Comparison of ENCODE assay signal across 15 cellular contexts in the genomic region with DNA sequence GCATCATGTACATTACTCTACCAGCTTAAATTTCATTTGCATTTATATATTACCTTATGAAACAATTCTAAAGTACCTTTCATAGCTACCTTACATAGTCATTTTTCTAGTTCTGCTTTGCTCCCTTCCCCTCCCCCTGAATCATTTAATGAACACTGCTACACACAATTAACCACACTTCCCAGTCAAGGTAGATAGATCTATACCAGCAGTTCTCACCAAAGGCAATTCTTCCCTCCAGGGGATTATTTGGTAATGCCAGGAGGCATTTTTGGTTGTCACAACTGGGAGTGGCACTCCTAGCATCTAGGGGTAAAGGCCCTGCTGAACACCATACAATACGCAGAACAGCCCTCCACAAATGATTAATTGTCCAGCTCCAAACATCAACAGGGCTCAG. TPM values are rescaled to one million over a fixed set of nuclear protein-coding genes. Genes with fewer than 3 reads are reported as not detected.
DNase-seq lines count a peak whose midpoint lies in the region; ATAC-seq and TF ChIP-seq lines count a peak whose summit lies in the region.
"Had no signal": no experiment of that assay in that cellular context is flagged by ENCODE, and none has a peak within 500 bp of the region (broad histone marks: within the 10 kb centered on the region; RNA-seq: fewer than 3 reads in every experiment).

No MANE protein-coding gene starts in this region.

- no peak for DNase-seq in CD14-positive monocyte (ENCODE audit: low spot score)
- DNase-seq in activated CD4-positive, alpha-beta memory T cell treated with anti-CD3 and anti-CD28 coated beads, Interleukin-2, amount 10 ng/mL, durations not matched to agents 7 days and 5 days = no peak
- no peak for DNase-seq in mesothelial cell of epicardium (ENCODE audit: low spot score in 2 of 2, unreplicated experiment in 2 of 2)
- no peak for DNase-seq in lower leg skin (ENCODE audit: low spot score in 2 of 2)
- no peak for DNase-seq in DMS53 treated with DMSO at 0.1 percent for 48 hours (lab: John Stamatoyannopoulos, UW; ENCODE audit: unreplicated experiment)
- DNase-seq: COR-L47; effector CD4-positive, alpha-beta T cell; gastrocnemius medialis; Karpas-422; kidney; NCI-H2081 treated with DMSO at 0.1 percent for 48 hours; testis had no signal

- H3K27me3 Mint-ChIP-seq in CD14-positive monocyte (ENCODE audit: low read depth in 3 of 3) (no peaks in the 10 kb centered on the region), mesothelial cell of epicardium (ENCODE audit: low read depth) (no peaks in the 10 kb centered on the region)
- no peaks in the 10 kb centered on the region for H3K27me3 Mint-ChIP-seq in activated CD4-positive, alpha-beta memory T cell treated with anti-CD3 and anti-CD28 coated beads, Interleukin-2, amount 10 ng/mL, durations not matched to agents 7 days and 5 days

- H3K9me3 Mint-ChIP-seq in CD14-positive monocyte (peaks cover 0 to 3% (median 0%) of the 10 kb centered on the region in 7 donors), mesothelial cell of epicardium (no peaks in the 10 kb centered on the region)
- H3K9me3 Mint-ChIP-seq in activated CD4-positive, alpha-beta memory T cell treated with anti-CD3 and anti-CD28 coated beads, Interleukin-2, amount 10 ng/mL, durations not matched to agents 7 days and 5 days = no peaks in the 10 kb centered on the region

- H3K4me1 Mint-ChIP-seq in CD14-positive monocyte (peaks cover 58% of the 10 kb centered on the region), mesothelial cell of epicardium (peaks cover 43% of the 10 kb centered on the region)
- peaks cover 67% of the 10 kb centered on the region for H3K4me1 Mint-ChIP-seq in activated CD4-positive, alpha-beta memory T cell treated with anti-CD3 and anti-CD28 coated beads, Interleukin-2, amount 10 ng/mL, durations not matched to agents 7 days and 5 days

- no peak for TF ChIP-seq POLR2A in lower leg skin (IDR thresholded peaks at IDR 0.05)

- H3K27ac Mint-ChIP-seq in CD14-positive monocyte = peak overlapping the region in 6 of 7 donors; percentile 9 to 89 (median 65)
- H3K27ac Mint-ChIP-seq in activated CD4-positive, alpha-beta memory T cell treated with anti-CD3 and anti-CD28 coated beads, Interleukin-2, amount 10 ng/mL, durations not matched to agents 7 days and 5 days = peak overlapping the region; percentile 0
- H3K27ac Mint-ChIP-seq in mesothelial cell of epicardium = peak overlapping the region; percentile 6

- intact Hi-C loops in CD14-positive monocyte (cut with micrococcal nuclease) = loop anchor here (5.0 to 10.0 kb wide), 2 partner anchors 34 to 148 kb away; a partner anchor contains a TSS
- intact Hi-C loops in lower leg skin (cut with DNase I; ENCODE audit: low total_unique reads) = no loop called here

- H3K4me3 ChIP-seq in GM08714 (ENCODE audit: low read length) = peak overlapping the region; percentile 88; the same call in 1 of the 2 replicates
- no peak overlapping the region for H3K4me3 ChIP-seq in lower leg skin (ENCODE audit: low read depth, poor library complexity, severe bottlenecking)
- H3K4me3 ChIP-seq: gastrocnemius medialis, testis had no signal

- POLR2A ChIA-PET in activated CD4-positive, alpha-beta memory T cell treated with anti-CD3 and anti-CD28 coated beads, Interleukin-2, amount 10 ng/mL, durations not matched to agents 7 days and 5 days (lab: Charles Lee) = interaction anchor here (1.3 to 3.2 kb wide), 2 partner anchors 13 to 76 kb away, joined by 3 to 23 read pairs; no protein-coding TSS in a partner anchor

- peaks cover 75 to 77% of the 10 kb centered on the region in 2 donors for H3K36me3 Mint-ChIP-seq in CD14-positive monocyte
- peaks cover 48% of the 10 kb centered on the region for H3K36me3 Mint-ChIP-seq in activated CD4-positive, alpha-beta memory T cell treated with anti-CD3 and anti-CD28 coated beads, Interleukin-2, amount 10 ng/mL, durations not matched to agents 7 days and 5 days (ENCODE audit: low read depth)
- H3K36me3 Mint-ChIP-seq in mesothelial cell of epicardium = peaks cover 15% of the 10 kb centered on the region

- TF ChIP-seq CTCF in CD14-positive monocyte (IDR thresholded peaks at IDR 0.05) = no peak
- no peak for TF ChIP-seq CTCF in mesothelial cell of epicardium (IDR thresholded peaks at IDR 0.05; ENCODE audit: unreplicated experiment)
- TF ChIP-seq CTCF in lower leg skin (IDR thresholded peaks at IDR 0.05) = no peak

- CTCF ChIA-PET in activated CD4-positive, alpha-beta memory T cell treated with anti-CD3 and anti-CD28 coated beads, Interleukin-2, amount 10 ng/mL, durations not matched to agents 7 days and 5 days (lab: Charles Lee) = interaction anchor here (0.7 to 0.9 kb wide), 3 partner anchors 11 to 183 kb away, joined by 3 to 4 read pairs (median 3); no protein-coding TSS in a partner anchor

- H3K4me3 Mint-ChIP-seq in CD14-positive monocyte = peak overlapping the region; percentile 1 to 95
- H3K4me3 Mint-ChIP-seq in activated CD4-positive, alpha-beta memory T cell treated with anti-CD3 and anti-CD28 coated beads, Interleukin-2, amount 10 ng/mL, durations not matched to agents 7 days and 5 days = no peak overlapping the region
- H3K4me3 Mint-ChIP-seq in mesothelial cell of epicardium = peak overlapping the region; percentile 9

- 90 to 100% methylated on average over 1 of the region's 1 CpG for WGBS in lower leg skin, 2 donors

- no peak for ATAC-seq in HG03442 (IDR thresholded peaks at IDR 0.05; ENCODE audit: unreplicated experiment)
- no peak for ATAC-seq in HG03565 (IDR thresholded peaks at IDR 0.05; ENCODE audit: unreplicated experiment)
- ATAC-seq: gastrocnemius medialis had no signal

RNA-seq across cellular contexts. Expression of a gene that starts 4.5 kb away (rescaled TPM):
- 10 to 100 TPM; 46.8 to 78.9 TPM for polyA plus RNA-seq in CD14-positive monocyte
- 10 to 100 TPM; 29.4 to 32.1 TPM for total RNA-seq in activated CD4-positive, alpha-beta memory T cell treated with anti-CD3 and anti-CD28 coated beads, Interleukin-2, amount 10 ng/mL, durations not matched to agents 7 days and 5 days
- total RNA-seq in mesothelial cell of epicardium (87.7 to 91.5 TPM (median 90.4 TPM) in 3 replicates), lower leg skin (10 to 100 TPM in 2 of 4 donors, 1 to 10 TPM in 2; 7.4 to 11.3 (median 10.0) TPM)

Comparison
In these comparisons a context has a peak if more than half of its experiments do, and no peak if none do; other contexts are left out.
1. H3K27ac Mint-ChIP-seq: peak in every context shown above with its lines; median percentile 65 in CD14-positive monocyte; 6 in mesothelial cell of epicardium; 0 in activated CD4-positive, alpha-beta memory T cell treated with anti-CD3 and anti-CD28 coated beads, Interleukin-2, amount 10 ng/mL, durations not matched to agents 7 days and 5 days.